Comparison of ENCODE assay signal across 5 cellular contexts in the genomic region with DNA sequence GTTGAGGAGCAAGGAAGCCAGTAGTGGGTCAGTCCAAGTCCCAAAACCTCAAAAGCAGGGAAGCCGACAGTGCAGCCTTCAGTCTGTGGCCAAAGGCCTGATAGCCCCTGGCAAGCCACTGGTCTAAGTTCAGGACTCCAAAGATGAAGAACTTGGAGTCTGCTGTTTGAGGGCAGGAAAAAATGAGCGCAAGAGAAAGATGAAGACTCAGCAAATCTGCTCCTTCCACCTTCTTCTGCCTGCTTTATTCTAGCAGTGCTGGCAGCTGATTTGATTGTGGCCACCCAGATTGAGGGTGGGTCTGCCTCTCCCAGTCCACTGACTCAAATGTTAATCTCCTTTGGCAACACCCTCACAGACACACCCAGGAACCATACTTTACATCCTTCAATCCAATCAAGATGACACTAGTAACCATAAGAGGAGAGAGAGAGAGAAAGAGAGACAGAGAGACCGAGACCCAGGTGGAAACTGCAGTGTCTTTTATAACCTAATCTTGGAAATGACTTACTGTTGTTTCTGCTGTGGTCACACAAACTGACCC.
DNase-seq lines count a peak whose midpoint lies in the region; ATAC-seq, FAIRE-seq and TF ChIP-seq lines count a peak whose summit lies in the region.
"Not testable (repeated sequence)": the region's sequence is repeated elsewhere in the genome, so short reads cannot be mapped to it uniquely, and the experiment has no call there.

No MANE protein-coding gene starts in this region.

- H3K27me3 ChIP-seq in GM23338 (ENCODE audit: insufficient read depth): not testable (repeated sequence)
- H3K27me3 ChIP-seq in K562 (ENCODE audit: control insufficient read depth in 2 of 2, insufficient read depth in 2 of 2, low read length in 2 of 2) (peaks cover 13 to 43% of the 10 kb centered on the region in 2 experiments), HepG2 (ENCODE audit: control insufficient read depth in 1 of 2, insufficient read depth in 2 of 2, low read length in 2 of 2) (peaks cover 0 to 10% of the 10 kb centered on the region in 2 experiments; a peak in 1 of 5 replicates)

- intact Hi-C loops in K562 (cut with micrococcal nuclease); HepG2 (cut with micrococcal nuclease; ENCODE audit: unreplicated experiment): not testable (repeated sequence)

- not testable (repeated sequence) for ATAC-seq in A549, GM23338, K562, HepG2

- H3K27ac ChIP-seq in A549; GM23338 (ENCODE audit: low read depth); HEK293 (ENCODE audit: extremely low read depth, low read depth, low read length); K562 (ENCODE audit: extremely low read depth, low read depth, low read length); HepG2 (ENCODE audit: extremely low read length, insufficient read depth, low read length): not testable (repeated sequence)

- TF ChIP-seq RAD21 in A549 (conservative IDR thresholded peaks at IDR 0.05 in 1 of 2, IDR thresholded peaks at IDR 0.05 in 1 of 2); K562 (CRISPR knock-in tag; conservative IDR thresholded peaks at IDR 0.05 in 1 of 2, IDR thresholded peaks at IDR 0.05 in 1 of 2); HepG2 (CRISPR knock-in tag; IDR thresholded peaks at IDR 0.05): not testable (repeated sequence)

- not testable (repeated sequence) for H3K9me2 ChIP-seq in GM23338 (ENCODE audit: insufficient read depth)

- H3K4me3 Mint-ChIP-seq in GM23338: not testable (repeated sequence)

- POLR2A ChIA-PET in A549 (lab: Yijun Ruan, JAX); HEK293 (lab: Yijun Ruan, JAX); K562 (lab: Yijun Ruan, JAX); HepG2 (lab: Yijun Ruan, JAX): not testable (repeated sequence)

- H3K27me3 Mint-ChIP-seq in GM23338 (ENCODE audit: insufficient read depth, low read depth, poor library complexity): not testable (repeated sequence)

- H3K27ac Mint-ChIP-seq in GM23338: not testable (repeated sequence)

- H3K4me2 ChIP-seq in A549; GM23338; K562 (ENCODE audit: insufficient read depth, low read length); HepG2 (ENCODE audit: low read depth, low read length): not testable (repeated sequence)

- H3K9ac ChIP-seq in K562 (ENCODE audit: insufficient read depth in 1 of 2, low read depth in 2 of 2, low read length in 2 of 2); HepG2 (ENCODE audit: insufficient read depth, low read depth, low read length): not testable (repeated sequence)

- not testable (repeated sequence) for TF ChIP-seq CTCF in A549 (IDR thresholded peaks at IDR 0.05); GM23338 (conservative IDR thresholded peaks at IDR 0.05; ENCODE audit: low read depth in 2 of 2); HEK293 (tag by site-specific recombination; IDR thresholded peaks at IDR 0.05); K562 (IDR thresholded peaks at IDR 0.05 in 2 of 3, conservative IDR thresholded peaks at IDR 0.05 in 1 of 3; ENCODE audit: insufficient read depth in 2 of 3, low read depth in 1 of 3, low read length in 3 of 3); HepG2 (CRISPR knock-in tag; IDR thresholded peaks at IDR 0.05)

- WGBS in A549 (ENCODE audit: missing lambda C conversion rate): 63% methylated on average over 3 of the region's 3 CpGs
- 0% methylated on average over 3 of the region's 3 CpGs for WGBS in K562 (ENCODE audit: insufficient coverage, low coverage, missing lambda C conversion rate)
- 16% methylated on average over 3 of the region's 3 CpGs for WGBS in HepG2 (ENCODE audit: low lambda C conversion rate)

- H3K4me3 ChIP-seq in A549; GM23338; HEK293 (ENCODE audit: low read depth, low read length); K562; HepG2 (replicated peaks in 1 of 3; ENCODE audit: insufficient read depth in 1 of 3, low read depth in 2 of 3, low read length in 3 of 3): not testable (repeated sequence)

- in situ Hi-C loops in K562 (cut with MboI): not testable (repeated sequence)
- in situ Hi-C loops in HepG2 (cut with HindIII; ENCODE audit: extremely low pct_ligation_motif_present, low pct_unique_long_range_greater_than_20kb): loop anchor here (25.0 kb wide), 2 partner anchors 149 to 474 kb away; no protein-coding TSS in a partner anchor

- H3K4me1 ChIP-seq in A549: peaks cover 16% of the 10 kb centered on the region
- H3K4me1 ChIP-seq in GM23338 (ENCODE audit: insufficient read depth); HEK293 (ENCODE audit: control insufficient read depth, insufficient read depth, low read length); K562 (replicated peaks in 1 of 2; ENCODE audit: control insufficient read depth in 2 of 2, insufficient read depth in 2 of 2, low read length in 2 of 2); HepG2 (ENCODE audit: insufficient read depth, low read length): not testable (repeated sequence)

- FAIRE-seq in A549 (lab: Jason Lieb, UNC); K562 (lab: Jason Lieb, UNC); HepG2 (lab: Jason Lieb, UNC): not testable (repeated sequence)

- H3K9me1 ChIP-seq in K562 (ENCODE audit: control insufficient read depth, insufficient read depth, low read length): not testable (repeated sequence)

- TF ChIP-seq EP300 in A549 (IDR thresholded peaks at IDR 0.05); K562 (IDR thresholded peaks at IDR 0.05; ENCODE audit: low read length); HepG2 (IDR thresholded peaks at IDR 0.05; ENCODE audit: low read depth in 2 of 2, low read length in 2 of 2); HepG2 (CRISPR knock-in tag; IDR thresholded peaks at IDR 0.05; ENCODE audit: borderline replicate concordance): not testable (repeated sequence)

- not testable (repeated sequence) for H3K9me3 ChIP-seq in A549; HEK293 (ENCODE audit: control insufficient read depth, insufficient read depth, low read depth, low read length); K562 (replicated peaks; ENCODE audit: control insufficient read depth, insufficient read depth, low read depth, low read length); HepG2 (ENCODE audit: low read length)

- not testable (repeated sequence) for TF ChIP-seq POLR2A in A549 (IDR thresholded peaks at IDR 0.05; ENCODE audit: low read length); K562 (conservative IDR thresholded peaks at IDR 0.05); HepG2 (IDR thresholded peaks at IDR 0.05; ENCODE audit: insufficient read depth in 1 of 2, low read depth in 2 of 2, low read length in 2 of 2)

- not testable (repeated sequence) for DNase-seq in A549 (ENCODE audit: low read depth in 1 of 2, low spot score in 1 of 2); GM23338 (ENCODE audit: low spot score); K562 (ENCODE audit: extremely low read depth in 1 of 4, low spot score in 3 of 4); HepG2 (ENCODE audit: low spot score)

- not testable (repeated sequence) for H3K79me2 ChIP-seq in GM23338 (replicated peaks; ENCODE audit: insufficient read depth); K562 (ENCODE audit: control insufficient read depth, insufficient read depth, low read length); HepG2 (ENCODE audit: insufficient read depth, low read length)

- H3F3A ChIP-seq in GM23338 (replicated peaks; ENCODE audit: low read depth): not testable (repeated sequence)

- not testable (repeated sequence) for H3K36me3 ChIP-seq in GM23338 (ENCODE audit: insufficient read depth); HEK293 (ENCODE audit: control insufficient read depth in 2 of 2, insufficient read depth in 1 of 2, low read length in 2 of 2); K562 (ENCODE audit: control insufficient read depth, insufficient read depth, low read length); HepG2 (replicated peaks in 1 of 2; ENCODE audit: control insufficient read depth in 1 of 2, insufficient read depth in 2 of 2, low read length in 2 of 2)

- H3K4me1 Mint-ChIP-seq in GM23338: not testable (repeated sequence)

- BruUV-seq in K562 (replicated peaks; lab: Mats Ljungman, UMichigan); HepG2 (replicated peaks; lab: Mats Ljungman, UMichigan): not testable (repeated sequence)

- H2AFZ ChIP-seq in GM23338: peak overlapping the region; percentile 43; the same call in 1 of the 2 replicates
- H2AFZ ChIP-seq in K562 (ENCODE audit: low read depth, low read length); HepG2 (ENCODE audit: low read length): not testable (repeated sequence)

- H3K36me3 Mint-ChIP-seq in GM23338 (ENCODE audit: low read depth): not testable (repeated sequence)

- not testable (repeated sequence) for H4K20me1 ChIP-seq in GM23338 (replicated peaks; ENCODE audit: insufficient read depth); K562 (replicated peaks; ENCODE audit: control insufficient read depth, insufficient read depth, low read length); HepG2 (ENCODE audit: insufficient read depth, low read length)

- CTCF ChIA-PET in A549 (lab: Yijun Ruan, JAX): interaction anchor here (0.7 to 2.7 kb wide), 5 partner anchors 11 to 124 kb away, joined by 3 to 11 read pairs (median 4); no protein-coding TSS in a partner anchor
- CTCF ChIA-PET in HEK293 (lab: Yijun Ruan, JAX): interaction anchor here (0.6 kb wide), 1 partner anchor 749 kb away, joined by 3 read pairs; no protein-coding TSS in a partner anchor
- CTCF ChIA-PET in K562 (lab: Yijun Ruan, JAX; ENCODE audit: low intra/inter-chr PET ratio); HepG2 (lab: Yijun Ruan, JAX; ENCODE audit: low intra/inter-chr PET ratio, low total read pairs): not testable (repeated sequence)

- not testable (repeated sequence) for H3K9me3 Mint-ChIP-seq in GM23338

TF ChIP-seq in K562, 482 proteins besides CTCF, POLR2A, EP300 and RAD21 (continues in another document):
- TF ChIP-seq MAFG (tag; conservative IDR thresholded peaks at IDR 0.05): 0 out of 2 replicates have a peak, but pooled peaks have one; percentile 23
